Comparison of ENCODE assay signal across 8 cellular contexts in genomic region chr7:92134271-92135099, GRCh38. TPM values are rescaled to one million over a fixed set of nuclear protein-coding genes. Genes with fewer than 3 reads are reported as not detected.
DNase-seq lines count a peak whose midpoint lies in the region; ATAC-seq, FAIRE-seq and TF ChIP-seq lines count a peak whose summit lies in the region.

CYP51A1 (minus strand) TSS chr7:92134477; CDS start chr7:92134364, 113 bp downstream.

- H3K27ac ChIP-seq in pancreas (peak within 1 kb of the TSS; percentile 92 to 98 (median 95)), thyroid gland (peak within 1 kb of the TSS; percentile 97 to 99 (median 97))

- peak within 1 kb of the TSS; percentile 93 for H3K4me3 Mint-ChIP-seq in activated naive CD8-positive, alpha-beta T cell treated with anti-CD3 and anti-CD28 coated beads, Interleukin-2, amount 50 U/mL, for 24 hours

- peak within 1 kb of the TSS; percentile 98 for H3K27ac Mint-ChIP-seq in activated naive CD8-positive, alpha-beta T cell treated with anti-CD3 and anti-CD28 coated beads, Interleukin-2, amount 50 U/mL, for 24 hours

- peak; percentile 83 for DNase-seq in GM12892 (ENCODE audit: insufficient read length)
- peak; percentile 90 for DNase-seq in NCI-H1436 (lab: John Stamatoyannopoulos, UW)
- DNase-seq in SW480 (ENCODE audit: low spot score): peak; percentile 94
- peak; percentile 94 for DNase-seq in activated naive CD8-positive, alpha-beta T cell treated with anti-CD3 and anti-CD28 coated beads, Interleukin-2, amount 50 U/mL, for 24 hours
- peak; percentile 95 for DNase-seq in Right ventricle myocardium superior
- peak; percentile 88 to 96 (median 92) for DNase-seq in pancreas
- peak; percentile 92 to 95 for DNase-seq in thyroid gland

- no peaks in the 10 kb centered on the region for H3K27me3 Mint-ChIP-seq in activated naive CD8-positive, alpha-beta T cell treated with anti-CD3 and anti-CD28 coated beads, Interleukin-2, amount 50 U/mL, for 24 hours

- FAIRE-seq in GM12892 (lab: Jason Lieb, UNC): peak; percentile 91
- no peak for FAIRE-seq in pancreas (lab: Jason Lieb, UNC)

- WGBS in pancreas, 2 donors: 0% methylated on average over 70 to 74 of the region's 74 CpGs
- 0% methylated on average over 37 of the region's 74 CpGs; no CpG with 5 or more reads in 1 of the 2 donors for WGBS in thyroid gland, 2 donors

- H3K36me3 ChIP-seq in pancreas (no peaks in the 10 kb centered on the region), thyroid gland (no peaks in the 10 kb centered on the region)

- H3K36me3 Mint-ChIP-seq in activated naive CD8-positive, alpha-beta T cell treated with anti-CD3 and anti-CD28 coated beads, Interleukin-2, amount 50 U/mL, for 24 hours (ENCODE audit: low read depth): peaks cover 18% of the 10 kb centered on the region

- peaks cover 0 to 15% (median 4%) of the 10 kb centered on the region in 3 donors for H3K4me1 ChIP-seq in pancreas
- peaks cover 5 to 7% of the 10 kb centered on the region in 2 donors for H3K4me1 ChIP-seq in thyroid gland

- no peaks in the 10 kb centered on the region for H3K9me3 Mint-ChIP-seq in activated naive CD8-positive, alpha-beta T cell treated with anti-CD3 and anti-CD28 coated beads, Interleukin-2, amount 50 U/mL, for 24 hours

- H3K27me3 ChIP-seq in pancreas: no peaks in the 10 kb centered on the region
- H3K27me3 ChIP-seq in thyroid gland: no peaks in the 10 kb centered on the region

- peaks cover 28% of the 10 kb centered on the region for H3K4me1 Mint-ChIP-seq in activated naive CD8-positive, alpha-beta T cell treated with anti-CD3 and anti-CD28 coated beads, Interleukin-2, amount 50 U/mL, for 24 hours

- intact Hi-C loops in Right ventricle myocardium superior (cut with DNase I) (no loop called here), pancreas (cut with DNase I) (loop anchor here in 1 of 3 donors (10.0 kb wide), 1 partner anchor 310 kb away; the partner anchor contains the start of gene GATAD1), thyroid gland (cut with DNase I) (loop anchor here (5.0 kb wide), 1 partner anchor 252 kb away; the partner anchor contains the start of gene MTERF1)

- TF ChIP-seq CTCF in pancreas (IDR thresholded peaks at IDR 0.05): peak in 1 of 4 donors; percentile 5
- peak in 1 of 6 experiments; percentile 16 for TF ChIP-seq CTCF in thyroid gland (IDR thresholded peaks at IDR 0.05)

- H3K4me3 ChIP-seq in pancreas: peak within 1 kb of the TSS; percentile 62 to 99 (median 85)
- peak within 1 kb of the TSS; percentile 21 to 96 (median 57) for H3K4me3 ChIP-seq in thyroid gland (replicated peaks in 1 of 3)

- H3K9me3 ChIP-seq in pancreas (no peaks in the 10 kb centered on the region), thyroid gland (no peaks in the 10 kb centered on the region)

- ATAC-seq in HG02840 (IDR thresholded peaks at IDR 0.05; ENCODE audit: low FRiP score, unreplicated experiment) (peak; percentile 88), Right ventricle myocardium superior (ENCODE audit: poor library complexity) (peak; percentile 98), pancreas (peak; percentile 93 to 98 (median 93))
- peak; percentile 96 for ATAC-seq in activated naive CD8-positive, alpha-beta T cell treated with anti-CD3 and anti-CD28 coated beads, Interleukin-2, amount 50 U/mL, for 24 hours

- TF ChIP-seq POLR2A in GM12892 (IDR thresholded peaks at IDR 0.05; ENCODE audit: low read depth, low read length) (peak; percentile 91), thyroid gland (IDR thresholded peaks at IDR 0.05) (peak; percentile 55 to 84)

RNA-seq across cellular contexts. Expression of gene CYP51A1, which starts in this region (rescaled TPM):
- 68.1 TPM for polyA plus RNA-seq in GM12892 (2012; ENCODE audit: missing spikeins)
- total RNA-seq in Right ventricle myocardium superior (16.0 TPM), pancreas (10 to 100 TPM; 24.0 to 43.5 (median 36.4) TPM), thyroid gland (10 to 100 TPM; 46.9 to 89.1 (median 66.5) TPM)
- 10 to 100 TPM in 1 of 2 donors, 1 to 10 TPM in 1; 9.6 to 24.1 TPM for polyA plus RNA-seq in pancreas

Comparison
In these comparisons a context has a peak if more than half of its experiments do, and no peak if none do; other contexts are left out.
1. Peak in every context shown above with its lines: DNase-seq, ATAC-seq, H3K4me3 ChIP-seq and H3K27ac ChIP-seq.